Comparison of ENCODE assay signal across 1 cellular context in the genomic region with DNA sequence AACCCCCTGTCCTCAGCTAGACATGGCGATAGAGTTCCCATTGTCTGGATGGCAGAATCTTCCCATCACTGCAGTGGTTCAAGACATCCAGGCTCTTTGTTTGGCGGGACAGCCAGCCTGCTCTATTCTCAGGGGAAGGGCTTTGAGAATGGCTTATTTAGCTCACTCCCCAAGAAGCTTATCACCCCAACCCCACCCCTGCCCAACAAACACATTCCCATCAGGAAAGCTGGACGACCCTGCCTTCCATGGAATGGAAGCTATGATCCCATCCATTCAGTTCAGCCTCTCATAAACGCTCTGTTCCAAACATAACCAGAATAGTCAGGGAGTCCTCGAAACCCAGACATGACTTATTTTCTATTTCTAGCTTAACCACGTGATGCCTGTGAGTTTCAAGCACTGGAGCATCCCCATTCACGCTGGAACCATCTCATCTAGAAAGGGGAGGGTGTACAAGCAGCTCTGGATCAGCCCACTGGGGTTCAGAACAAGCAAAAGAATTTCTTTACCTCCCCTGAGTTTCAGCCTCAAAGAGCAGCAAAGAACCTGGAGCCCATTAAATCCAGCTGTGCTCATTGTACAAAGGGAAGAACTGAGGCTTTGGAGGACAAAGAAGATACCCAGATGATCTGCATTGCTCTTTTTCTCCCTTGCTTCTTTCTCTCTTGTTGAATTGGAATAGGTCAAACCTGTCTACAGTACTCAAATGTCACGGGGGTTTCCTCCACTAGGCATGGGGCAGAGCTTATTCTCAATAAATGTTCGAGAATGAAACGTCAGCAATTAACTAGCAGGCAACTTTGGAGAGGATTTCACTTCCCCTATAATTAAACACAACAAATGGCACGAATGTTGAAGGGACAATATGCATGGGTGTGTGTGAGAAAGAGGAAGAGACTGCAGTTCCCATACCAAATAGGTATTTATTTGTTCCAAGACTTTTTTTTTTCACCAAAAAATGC.
TF ChIP-seq lines count a peak whose summit lies in the region.

No MANE protein-coding gene starts in this region.

TF ChIP-seq in GM12878, 131 proteins besides CTCF, POLR2A, EP300 and RAD21 (continued from another document):
- TF ChIP-seq, protein P1, sequence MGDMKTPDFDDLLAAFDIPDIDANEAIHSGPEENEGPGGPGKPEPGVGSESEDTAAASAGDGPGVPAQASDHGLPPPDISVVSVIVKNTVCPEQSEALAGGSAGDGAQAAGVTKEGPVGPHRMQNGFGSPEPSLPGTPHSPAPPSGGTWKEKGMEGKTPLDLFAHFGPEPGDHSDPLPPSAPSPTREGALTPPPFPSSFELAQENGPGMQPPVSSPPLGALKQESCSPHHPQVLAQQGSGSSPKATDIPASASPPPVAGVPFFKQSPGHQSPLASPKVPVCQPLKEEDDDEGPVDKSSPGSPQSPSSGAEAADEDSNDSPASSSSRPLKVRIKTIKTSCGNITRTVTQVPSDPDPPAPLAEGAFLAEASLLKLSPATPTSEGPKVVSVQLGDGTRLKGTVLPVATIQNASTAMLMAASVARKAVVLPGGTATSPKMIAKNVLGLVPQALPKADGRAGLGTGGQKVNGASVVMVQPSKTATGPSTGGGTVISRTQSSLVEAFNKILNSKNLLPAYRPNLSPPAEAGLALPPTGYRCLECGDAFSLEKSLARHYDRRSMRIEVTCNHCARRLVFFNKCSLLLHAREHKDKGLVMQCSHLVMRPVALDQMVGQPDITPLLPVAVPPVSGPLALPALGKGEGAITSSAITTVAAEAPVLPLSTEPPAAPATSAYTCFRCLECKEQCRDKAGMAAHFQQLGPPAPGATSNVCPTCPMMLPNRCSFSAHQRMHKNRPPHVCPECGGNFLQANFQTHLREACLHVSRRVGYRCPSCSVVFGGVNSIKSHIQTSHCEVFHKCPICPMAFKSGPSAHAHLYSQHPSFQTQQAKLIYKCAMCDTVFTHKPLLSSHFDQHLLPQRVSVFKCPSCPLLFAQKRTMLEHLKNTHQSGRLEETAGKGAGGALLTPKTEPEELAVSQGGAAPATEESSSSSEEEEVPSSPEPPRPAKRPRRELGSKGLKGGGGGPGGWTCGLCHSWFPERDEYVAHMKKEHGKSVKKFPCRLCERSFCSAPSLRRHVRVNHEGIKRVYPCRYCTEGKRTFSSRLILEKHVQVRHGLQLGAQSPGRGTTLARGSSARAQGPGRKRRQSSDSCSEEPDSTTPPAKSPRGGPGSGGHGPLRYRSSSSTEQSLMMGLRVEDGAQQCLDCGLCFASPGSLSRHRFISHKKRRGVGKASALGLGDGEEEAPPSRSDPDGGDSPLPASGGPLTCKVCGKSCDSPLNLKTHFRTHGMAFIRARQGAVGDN (IDR thresholded peaks at IDR 0.05), result peak; percentile 85
- no peak for TF ChIP-seq CBFB (IDR thresholded peaks at IDR 0.05; ENCODE audit: low read depth)
- no peak for TF ChIP-seq SMARCA5 (IDR thresholded peaks at IDR 0.05)
- TF ChIP-seq, protein P2, sequence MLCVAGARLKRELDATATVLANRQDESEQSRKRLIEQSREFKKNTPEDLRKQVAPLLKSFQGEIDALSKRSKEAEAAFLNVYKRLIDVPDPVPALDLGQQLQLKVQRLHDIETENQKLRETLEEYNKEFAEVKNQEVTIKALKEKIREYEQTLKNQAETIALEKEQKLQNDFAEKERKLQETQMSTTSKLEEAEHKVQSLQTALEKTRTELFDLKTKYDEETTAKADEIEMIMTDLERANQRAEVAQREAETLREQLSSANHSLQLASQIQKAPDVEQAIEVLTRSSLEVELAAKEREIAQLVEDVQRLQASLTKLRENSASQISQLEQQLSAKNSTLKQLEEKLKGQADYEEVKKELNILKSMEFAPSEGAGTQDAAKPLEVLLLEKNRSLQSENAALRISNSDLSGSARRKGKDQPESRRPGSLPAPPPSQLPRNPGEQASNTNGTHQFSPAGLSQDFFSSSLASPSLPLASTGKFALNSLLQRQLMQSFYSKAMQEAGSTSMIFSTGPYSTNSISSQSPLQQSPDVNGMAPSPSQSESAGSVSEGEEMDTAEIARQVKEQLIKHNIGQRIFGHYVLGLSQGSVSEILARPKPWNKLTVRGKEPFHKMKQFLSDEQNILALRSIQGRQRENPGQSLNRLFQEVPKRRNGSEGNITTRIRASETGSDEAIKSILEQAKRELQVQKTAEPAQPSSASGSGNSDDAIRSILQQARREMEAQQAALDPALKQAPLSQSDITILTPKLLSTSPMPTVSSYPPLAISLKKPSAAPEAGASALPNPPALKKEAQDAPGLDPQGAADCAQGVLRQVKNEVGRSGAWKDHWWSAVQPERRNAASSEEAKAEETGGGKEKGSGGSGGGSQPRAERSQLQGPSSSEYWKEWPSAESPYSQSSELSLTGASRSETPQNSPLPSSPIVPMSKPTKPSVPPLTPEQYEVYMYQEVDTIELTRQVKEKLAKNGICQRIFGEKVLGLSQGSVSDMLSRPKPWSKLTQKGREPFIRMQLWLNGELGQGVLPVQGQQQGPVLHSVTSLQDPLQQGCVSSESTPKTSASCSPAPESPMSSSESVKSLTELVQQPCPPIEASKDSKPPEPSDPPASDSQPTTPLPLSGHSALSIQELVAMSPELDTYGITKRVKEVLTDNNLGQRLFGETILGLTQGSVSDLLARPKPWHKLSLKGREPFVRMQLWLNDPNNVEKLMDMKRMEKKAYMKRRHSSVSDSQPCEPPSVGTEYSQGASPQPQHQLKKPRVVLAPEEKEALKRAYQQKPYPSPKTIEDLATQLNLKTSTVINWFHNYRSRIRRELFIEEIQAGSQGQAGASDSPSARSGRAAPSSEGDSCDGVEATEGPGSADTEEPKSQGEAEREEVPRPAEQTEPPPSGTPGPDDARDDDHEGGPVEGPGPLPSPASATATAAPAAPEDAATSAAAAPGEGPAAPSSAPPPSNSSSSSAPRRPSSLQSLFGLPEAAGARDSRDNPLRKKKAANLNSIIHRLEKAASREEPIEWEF (IDR thresholded peaks at IDR 0.05; ENCODE audit: insufficient replicate concordance, low read depth, low read length), result peak; percentile 54
- peak; percentile 95 for TF ChIP-seq SPI1 (IDR thresholded peaks at IDR 0.05; ENCODE audit: borderline replicate concordance, insufficient read depth, low read depth, low read length)
- peak; percentile 89 for TF ChIP-seq RAD51 (IDR thresholded peaks at IDR 0.05)
- no peak for TF ChIP-seq KAT2A (conservative IDR thresholded peaks at IDR 0.05; ENCODE audit: control insufficient read depth, low read depth, low read length)
- no peak for TF ChIP-seq BRCA1 (IDR thresholded peaks at IDR 0.05; ENCODE audit: low read depth, low read length)
- peak; percentile 82 for TF ChIP-seq BCL11A (IDR thresholded peaks at IDR 0.05; ENCODE audit: low read depth, low read length)
- peak; percentile 76 for TF ChIP-seq NR2F1 (conservative IDR thresholded peaks at IDR 0.05)
- TF ChIP-seq, protein P3, sequence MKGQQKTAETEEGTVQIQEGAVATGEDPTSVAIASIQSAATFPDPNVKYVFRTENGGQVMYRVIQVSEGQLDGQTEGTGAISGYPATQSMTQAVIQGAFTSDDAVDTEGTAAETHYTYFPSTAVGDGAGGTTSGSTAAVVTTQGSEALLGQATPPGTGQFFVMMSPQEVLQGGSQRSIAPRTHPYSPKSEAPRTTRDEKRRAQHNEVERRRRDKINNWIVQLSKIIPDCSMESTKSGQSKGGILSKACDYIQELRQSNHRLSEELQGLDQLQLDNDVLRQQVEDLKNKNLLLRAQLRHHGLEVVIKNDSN (IDR thresholded peaks at IDR 0.05; ENCODE audit: borderline replicate concordance, extremely low read length, insufficient read depth, low read depth, low read length), result no peak
- peak; percentile 84 for TF ChIP-seq IKZF1 (conservative IDR thresholded peaks at IDR 0.05)
- TF ChIP-seq IRF4 (IDR thresholded peaks at IDR 0.05; ENCODE audit: low read depth, low read length), result no peak
- TF ChIP-seq TCF7 (IDR thresholded peaks at IDR 0.05; ENCODE audit: borderline replicate concordance), result no peak
- TF ChIP-seq ZNF24 (IDR thresholded peaks at IDR 0.05), result 0 out of 2 replicates have a peak, but pooled peaks have one; percentile 20
- TF ChIP-seq MEF2A (IDR thresholded peaks at IDR 0.05; ENCODE audit: insufficient read depth, low read depth, low read length), result peak; percentile 52
- TF ChIP-seq PAX8 (IDR thresholded peaks at IDR 0.05), result no peak
- TF ChIP-seq FOXK2 (IDR thresholded peaks at IDR 0.05), result peak; percentile 69; the same call in 1 of the 2 replicates
- peak; percentile 66; the same call in 1 of the 2 replicates for TF ChIP-seq CREM (IDR thresholded peaks at IDR 0.05; ENCODE audit: low read depth)
- TF ChIP-seq, protein P4, sequence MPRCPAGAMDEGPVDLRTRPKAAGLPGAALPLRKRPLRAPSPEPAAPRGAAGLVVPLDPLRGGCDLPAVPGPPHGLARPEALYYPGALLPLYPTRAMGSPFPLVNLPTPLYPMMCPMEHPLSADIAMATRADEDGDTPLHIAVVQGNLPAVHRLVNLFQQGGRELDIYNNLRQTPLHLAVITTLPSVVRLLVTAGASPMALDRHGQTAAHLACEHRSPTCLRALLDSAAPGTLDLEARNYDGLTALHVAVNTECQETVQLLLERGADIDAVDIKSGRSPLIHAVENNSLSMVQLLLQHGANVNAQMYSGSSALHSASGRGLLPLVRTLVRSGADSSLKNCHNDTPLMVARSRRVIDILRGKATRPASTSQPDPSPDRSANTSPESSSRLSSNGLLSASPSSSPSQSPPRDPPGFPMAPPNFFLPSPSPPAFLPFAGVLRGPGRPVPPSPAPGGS (IDR thresholded peaks at IDR 0.05; ENCODE audit: borderline replicate concordance, insufficient read depth, low read depth, low read length, poor library complexity, severe bottlenecking), result no peak
- TF ChIP-seq MEF2B (IDR thresholded peaks at IDR 0.05; ENCODE audit: partially characterized antibody, poor library complexity, severe bottlenecking), result peak; percentile 70
- peak; percentile 32; the same call in 1 of the 2 replicates for TF ChIP-seq BACH1 (IDR thresholded peaks at IDR 0.05; ENCODE audit: borderline replicate concordance)
- TF ChIP-seq MTA2 (IDR thresholded peaks at IDR 0.05; ENCODE audit: low read depth), result peak; percentile 95
- peak; percentile 41; the same call in 1 of the 2 replicates for TF ChIP-seq PML (IDR thresholded peaks at IDR 0.05; ENCODE audit: low read length)
- TF ChIP-seq NFYA (IDR thresholded peaks at IDR 0.05; ENCODE audit: borderline replicate concordance, low read depth, low read length), result no peak
- TF ChIP-seq, protein P5, sequence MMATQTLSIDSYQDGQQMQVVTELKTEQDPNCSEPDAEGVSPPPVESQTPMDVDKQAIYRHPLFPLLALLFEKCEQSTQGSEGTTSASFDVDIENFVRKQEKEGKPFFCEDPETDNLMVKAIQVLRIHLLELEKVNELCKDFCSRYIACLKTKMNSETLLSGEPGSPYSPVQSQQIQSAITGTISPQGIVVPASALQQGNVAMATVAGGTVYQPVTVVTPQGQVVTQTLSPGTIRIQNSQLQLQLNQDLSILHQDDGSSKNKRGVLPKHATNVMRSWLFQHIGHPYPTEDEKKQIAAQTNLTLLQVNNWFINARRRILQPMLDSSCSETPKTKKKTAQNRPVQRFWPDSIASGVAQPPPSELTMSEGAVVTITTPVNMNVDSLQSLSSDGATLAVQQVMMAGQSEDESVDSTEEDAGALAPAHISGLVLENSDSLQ (IDR thresholded peaks at IDR 0.05), result peak; percentile 80
